In genomic region chr17:51260237-51260959, GRCh38 we compare ENCODE assay signal across 8 cellular contexts. TPM values are rescaled to one million over a fixed set of nuclear protein-coding genes. Genes with fewer than 3 reads are reported as not detected.
A peak's percentile ranks its signal among the peaks of the same experiment; 100 is the strongest.
DNase-seq lines count a peak whose midpoint lies in the region; ATAC-seq and TF ChIP-seq lines count a peak whose summit lies in the region.

TSS of gene UTP18 (plus strand) at chr17:51260546. CDS start at chr17:51260585, 39 bp downstream.

- CTCF ChIA-PET in AG04450 (lab: Charles Lee): no interaction called here

- peak within 1 kb of the TSS; percentile 99 for H3K9ac ChIP-seq in iPS-20b (ENCODE audit: low read depth, low read length)

- intact Hi-C loops in breast epithelium (cut with DNase I; ENCODE audit: low total_unique reads): no loop called here

- ATAC-seq in GM18907 (IDR thresholded peaks at IDR 0.05; ENCODE audit: unreplicated experiment) (peak; percentile 82), HG03139 (IDR thresholded peaks at IDR 0.05; ENCODE audit: unreplicated experiment) (peak; percentile 65)

- H3K4me1 ChIP-seq in breast epithelium (peaks cover 0 to 15% of the 10 kb centered on the region in 2 donors), iPS-20b (ENCODE audit: insufficient read depth, low read length) (peaks cover 5% of the 10 kb centered on the region; the same call in 1 of the 2 replicates)

- H3K27ac ChIP-seq in AG04450 (ENCODE audit: low read depth, low read length): peak within 1 kb of the TSS; percentile 100
- peak within 1 kb of the TSS; percentile 98 for H3K27ac ChIP-seq in VCaP
- peak within 1 kb of the TSS; percentile 96 to 97 for H3K27ac ChIP-seq in breast epithelium
- peak within 1 kb of the TSS; percentile 100 for H3K27ac ChIP-seq in iPS-20b (ENCODE audit: low read length)
- peak within 1 kb of the TSS; percentile 88 to 100 (median 97) for H3K27ac ChIP-seq in skin epidermis

- peak; percentile 25 for TF ChIP-seq POLR2A in breast epithelium (IDR thresholded peaks at IDR 0.05)

- no peaks in the 10 kb centered on the region for H3K9me3 ChIP-seq in AG04450 (ENCODE audit: control insufficient read depth, insufficient read depth, low read length)
- no peaks in the 10 kb centered on the region for H3K9me3 ChIP-seq in breast epithelium
- no peaks in the 10 kb centered on the region for H3K9me3 ChIP-seq in iPS-20b (ENCODE audit: insufficient read depth, low read depth, low read length)

- POLR2A ChIA-PET in AG04450 (lab: Yijun Ruan, JAX): no interaction called here

- DNase-seq in AG04450 (ENCODE audit: low read depth, low spot score) (peak; percentile 95), NCI-H2196 treated with DMSO at 0.1 percent for 48 hours (lab: John Stamatoyannopoulos, UW; ENCODE audit: unreplicated experiment) (peak; percentile 96), breast epithelium (ENCODE audit: low spot score in 2 of 2) (peak; percentile 95)

- TF ChIP-seq CTCF in AG04450 (IDR thresholded peaks at IDR 0.05; ENCODE audit: low read depth, low read length): no peak
- TF ChIP-seq CTCF in VCaP (conservative IDR thresholded peaks at IDR 0.05): no peak
- no peak for TF ChIP-seq CTCF in breast epithelium (IDR thresholded peaks at IDR 0.05)

- H3K27me3 ChIP-seq in AG04450 (ENCODE audit: control insufficient read depth, insufficient read depth, low read length) (no peaks in the 10 kb centered on the region), breast epithelium (no peaks in the 10 kb centered on the region), iPS-20b (ENCODE audit: insufficient read depth, low read length) (no peaks in the 10 kb centered on the region)

- H3K36me3 ChIP-seq in breast epithelium (no peaks in the 10 kb centered on the region), iPS-20b (ENCODE audit: insufficient read depth, low read depth, low read length) (peaks cover 60% of the 10 kb centered on the region)

- H3K4me3 ChIP-seq in AG04450 (ENCODE audit: low read depth, low read length): peak within 1 kb of the TSS; percentile 87
- peak within 1 kb of the TSS; percentile 98 to 100 (median 98) for H3K4me3 ChIP-seq in breast epithelium
- H3K4me3 ChIP-seq in iPS-20b (ENCODE audit: low read length): peak within 1 kb of the TSS; percentile 100
- H3K4me3 ChIP-seq in skin epidermis: peak within 1 kb of the TSS; percentile 69 to 99 (median 91)

RNA-seq across cellular contexts. Expression of gene UTP18, which starts in this region (rescaled TPM):
- 20.3 and 30.6 TPM in 2 replicates for polyA plus RNA-seq in AG04450 (2011; rRNA removed)
- polyA minus RNA-seq in AG04450 (2011; rRNA and poly(A)+ RNA removed): 4.1 and 8.9 TPM in 2 replicates
- 10 to 100 TPM; 30.6 to 47.2 (median 46.4) TPM for total RNA-seq in breast epithelium

Comparison
In these comparisons a context has a peak if more than half of its experiments do, and no peak if none do; other contexts are left out.
1. Peak in every context shown above with its lines: DNase-seq, ATAC-seq, H3K4me3 ChIP-seq and H3K27ac ChIP-seq.